Comparison of ENCODE assay signal across 18 cellular contexts in genomic region chr18:39462436-39462835, GRCh38.
DNase-seq lines count a peak whose midpoint lies in the region; ATAC-seq and TF ChIP-seq lines count a peak whose summit lies in the region.
"Had no signal": no experiment of that assay in that cellular context is flagged by ENCODE, and none has a peak within 500 bp of the region (broad histone marks: within the 10 kb centered on the region; RNA-seq: fewer than 3 reads in every experiment).

No MANE protein-coding gene starts in this region.

- no peak for ATAC-seq in activated CD4-positive, CD25-positive, alpha-beta regulatory T cell treated with anti-CD3 and anti-CD28 coated beads, Interleukin-2, amount 50 U/mL, for 24 hours
- ATAC-seq: activated T-cell treated with anti-CD3 and anti-CD28 coated beads, Interleukin-2, amount 50 U/mL, for 4 hours; naive thymus-derived CD4-positive, alpha-beta T cell; Panc1 had no signal

- DNase-seq in ELR (ENCODE audit: low read depth): peak; percentile 79
- peak; percentile 71 for DNase-seq in M059J (ENCODE audit: low read depth)
- DNase-seq in dermis microvascular lymphatic vessel endothelial cell (ENCODE audit: low read depth in 2 of 2): peak; percentile 37 to 93
- peak; percentile 67 to 87 for DNase-seq in lung microvascular endothelial cell (ENCODE audit: low read depth in 2 of 2)
- no peak for DNase-seq in activated CD4-positive, CD25-positive, alpha-beta regulatory T cell (lab: John Stamatoyannopoulos, UW)
- no peak for DNase-seq in erythroblast (lab: John Stamatoyannopoulos, UW)
- DNase-seq: activated T-cell treated with anti-CD3 and anti-CD28 coated beads, Interleukin-2, amount 50 U/mL, for 4 hours; caudate nucleus; DMS 273 treated with DMSO at 0.1 percent for 48 hours; head of caudate nucleus; immature natural killer cell; naive thymus-derived CD4-positive, alpha-beta T cell; NCI-H1417 treated with DMSO at 0.1 percent for 48 hours; NCI-H748 treated with DMSO at 0.1 percent for 48 hours; stimulated activated CD4-positive, alpha-beta T cell treated with anti-CD3 and anti-CD28 coated beads, Interleukin-4, amount 100 ng/mL, for 24 hours; substantia nigra had no signal

- no peak for TF ChIP-seq POLR2A in erythroblast (IDR thresholded peaks at IDR 0.05; ENCODE audit: low read length)

Comparison
In these comparisons a context has a peak if more than half of its experiments do, and no peak if none do; other contexts are left out.
1. DNase-seq: peak in ELR (single experiment), M059J (single experiment), dermis microvascular lymphatic vessel endothelial cell (2 of 2) and lung microvascular endothelial cell (2 of 2); none in activated CD4-positive, CD25-positive, alpha-beta regulatory T cell (0 of 4) and erythroblast (0 of 2).